ENCODE assay signal across 8 cellular contexts in the genomic region with DNA sequence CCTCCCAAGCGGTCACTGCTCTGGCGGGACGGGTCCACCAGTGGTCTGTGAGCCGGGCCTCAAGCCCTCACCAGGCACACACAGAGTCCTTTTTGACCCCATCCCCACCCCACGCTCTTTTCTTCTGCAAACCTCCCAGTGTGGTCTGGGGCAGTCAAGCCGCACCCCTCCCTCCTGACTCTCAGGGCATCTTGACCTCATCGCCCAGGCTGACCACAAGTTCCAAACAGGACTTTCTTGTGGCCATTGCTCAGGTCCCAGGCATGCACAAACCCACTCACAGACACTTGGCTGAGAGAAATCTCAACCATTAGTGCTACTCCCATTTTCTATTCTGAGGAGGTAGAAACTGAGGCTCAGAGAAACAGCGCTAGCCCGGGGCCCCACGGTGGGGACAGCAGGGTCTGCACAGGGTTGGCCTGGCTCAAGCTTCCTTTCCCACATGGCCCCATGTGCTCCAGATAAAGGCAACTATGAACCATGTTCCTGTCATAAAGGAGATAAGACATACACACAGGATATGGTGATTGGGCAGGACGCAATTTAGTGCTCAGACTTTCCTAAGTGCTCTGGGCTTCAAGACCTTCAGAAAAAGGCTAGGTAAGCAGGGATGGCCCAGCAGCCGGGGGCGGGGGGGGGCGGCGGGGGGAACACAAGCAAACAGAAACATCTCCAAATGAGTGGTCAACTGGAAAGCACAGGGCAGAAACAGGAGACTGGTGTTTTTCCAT.
DNase-seq lines count a peak whose midpoint lies in the region; ATAC-seq and TF ChIP-seq lines count a peak whose summit lies in the region.

No MANE protein-coding gene starts in this region.

- H3K4me1 ChIP-seq in heart right ventricle = peaks cover 24 to 94% (median 78%) of the 10 kb centered on the region in 9 donors

- H3K4me1 Mint-ChIP-seq in activated T-cell treated with anti-CD3 and anti-CD28 coated beads, Interleukin-2, amount 50 U/mL, for 24 hours (ENCODE audit: low read depth) = peaks cover 48% of the 10 kb centered on the region
- peaks cover 57% of the 10 kb centered on the region for H3K4me1 Mint-ChIP-seq in activated CD8-positive, alpha-beta T cell treated with anti-CD3 and anti-CD28 coated beads, Interleukin-2, amount 10 ng/mL, durations not matched to agents 7 days and 5 days (ENCODE audit: low read depth)
- peaks cover 49 to 63% of the 10 kb centered on the region in 2 donors for H3K4me1 Mint-ChIP-seq in stimulated activated naive B cell treated with anti-CD40 and anti-IgM and Interleukin-4, amounts not matched to agents 10 μg/mL and 1 μg/mL and 100 μg/mL, for 72 hours
- H3K4me1 Mint-ChIP-seq in activated CD4-positive, alpha-beta memory T cell treated with anti-CD3 and anti-CD28 coated beads, Interleukin-2, amount 10 ng/mL, durations not matched to agents 7 days and 5 days = peaks cover 12% of the 10 kb centered on the region

- CTCF ChIA-PET in activated CD8-positive, alpha-beta T cell treated with anti-CD3 and anti-CD28 coated beads, Interleukin-2, amount 10 ng/mL, durations not matched to agents 7 days and 5 days (lab: Charles Lee) = no interaction called here
- CTCF ChIA-PET in activated CD4-positive, alpha-beta memory T cell treated with anti-CD3 and anti-CD28 coated beads, Interleukin-2, amount 10 ng/mL, durations not matched to agents 7 days and 5 days (lab: Charles Lee) = no interaction called here

- H3K27ac Mint-ChIP-seq in activated T-cell treated with anti-CD3 and anti-CD28 coated beads, Interleukin-2, amount 50 U/mL, for 24 hours = peak overlapping the region; percentile 19
- peak overlapping the region; percentile 54 for H3K27ac Mint-ChIP-seq in activated CD8-positive, alpha-beta T cell treated with anti-CD3 and anti-CD28 coated beads, Interleukin-2, amount 10 ng/mL, durations not matched to agents 7 days and 5 days
- peak overlapping the region; percentile 84 for H3K27ac Mint-ChIP-seq in stimulated activated naive B cell treated with anti-CD40 and anti-IgM and Interleukin-4, amounts not matched to agents 10 μg/mL and 1 μg/mL and 100 μg/mL, for 72 hours
- H3K27ac Mint-ChIP-seq in activated CD4-positive, alpha-beta memory T cell treated with anti-CD3 and anti-CD28 coated beads, Interleukin-2, amount 10 ng/mL, durations not matched to agents 7 days and 5 days = no peak overlapping the region

- TF ChIP-seq CTCF in heart right ventricle (IDR thresholded peaks at IDR 0.05) = no peak

- H3K27me3 Mint-ChIP-seq in activated T-cell treated with anti-CD3 and anti-CD28 coated beads, Interleukin-2, amount 50 U/mL, for 24 hours = no peaks in the 10 kb centered on the region
- H3K27me3 Mint-ChIP-seq in activated CD8-positive, alpha-beta T cell treated with anti-CD3 and anti-CD28 coated beads, Interleukin-2, amount 10 ng/mL, durations not matched to agents 7 days and 5 days (ENCODE audit: low read depth) = no peaks in the 10 kb centered on the region
- no peaks in the 10 kb centered on the region for H3K27me3 Mint-ChIP-seq in stimulated activated naive B cell treated with anti-CD40 and anti-IgM and Interleukin-4, amounts not matched to agents 10 μg/mL and 1 μg/mL and 100 μg/mL, for 72 hours
- H3K27me3 Mint-ChIP-seq in activated CD4-positive, alpha-beta memory T cell treated with anti-CD3 and anti-CD28 coated beads, Interleukin-2, amount 10 ng/mL, durations not matched to agents 7 days and 5 days = no peaks in the 10 kb centered on the region

- H3K4me3 Mint-ChIP-seq in activated T-cell treated with anti-CD3 and anti-CD28 coated beads, Interleukin-2, amount 50 U/mL, for 24 hours = no peak overlapping the region
- H3K4me3 Mint-ChIP-seq in activated CD8-positive, alpha-beta T cell treated with anti-CD3 and anti-CD28 coated beads, Interleukin-2, amount 10 ng/mL, durations not matched to agents 7 days and 5 days = no peak overlapping the region
- no peak overlapping the region for H3K4me3 Mint-ChIP-seq in stimulated activated naive B cell treated with anti-CD40 and anti-IgM and Interleukin-4, amounts not matched to agents 10 μg/mL and 1 μg/mL and 100 μg/mL, for 72 hours
- H3K4me3 Mint-ChIP-seq in activated CD4-positive, alpha-beta memory T cell treated with anti-CD3 and anti-CD28 coated beads, Interleukin-2, amount 10 ng/mL, durations not matched to agents 7 days and 5 days = no peak overlapping the region

- no peak for ATAC-seq in activated CD8-positive, alpha-beta T cell treated with anti-CD3 and anti-CD28 coated beads, Interleukin-2, amount 10 ng/mL, durations not matched to agents 7 days and 5 days
- ATAC-seq in heart right ventricle = peak in 4 of 8 donors; percentile 18 to 27 (median 26)
- no peak for ATAC-seq in stimulated activated naive B cell treated with anti-CD40 and anti-IgM and Interleukin-4, amounts not matched to agents 10 μg/mL and 1 μg/mL and 100 μg/mL, for 72 hours (replicated peaks)

- no peaks in the 10 kb centered on the region for H3K9me3 Mint-ChIP-seq in activated T-cell treated with anti-CD3 and anti-CD28 coated beads, Interleukin-2, amount 50 U/mL, for 24 hours
- H3K9me3 Mint-ChIP-seq in activated CD8-positive, alpha-beta T cell treated with anti-CD3 and anti-CD28 coated beads, Interleukin-2, amount 10 ng/mL, durations not matched to agents 7 days and 5 days (ENCODE audit: insufficient read depth) = no peaks in the 10 kb centered on the region
- H3K9me3 Mint-ChIP-seq in stimulated activated naive B cell treated with anti-CD40 and anti-IgM and Interleukin-4, amounts not matched to agents 10 μg/mL and 1 μg/mL and 100 μg/mL, for 72 hours = no peaks in the 10 kb centered on the region
- H3K9me3 Mint-ChIP-seq in activated CD4-positive, alpha-beta memory T cell treated with anti-CD3 and anti-CD28 coated beads, Interleukin-2, amount 10 ng/mL, durations not matched to agents 7 days and 5 days = no peaks in the 10 kb centered on the region

- H3K4me3 ChIP-seq in heart right ventricle = no peak overlapping the region
- H3K4me3 ChIP-seq in H7 (ENCODE audit: insufficient read depth, low read depth, low read length) = no peak overlapping the region

- POLR2A ChIA-PET in activated CD8-positive, alpha-beta T cell treated with anti-CD3 and anti-CD28 coated beads, Interleukin-2, amount 10 ng/mL, durations not matched to agents 7 days and 5 days (lab: Charles Lee) = no interaction called here
- POLR2A ChIA-PET in activated CD4-positive, alpha-beta memory T cell treated with anti-CD3 and anti-CD28 coated beads, Interleukin-2, amount 10 ng/mL, durations not matched to agents 7 days and 5 days (lab: Charles Lee) = no interaction called here

- intact Hi-C loops in heart right ventricle (cut with DNase I) = loop anchor here in 3 of 10 donors (5.0 to 10.0 kb wide), 2 partner anchors 46 to 69 kb away; a partner anchor contains a TSS

- H3K27me3 ChIP-seq in heart right ventricle (no peaks in the 10 kb centered on the region), H7 (ENCODE audit: control insufficient read depth, insufficient read depth, low read length) (no peaks in the 10 kb centered on the region)

- peaks cover 30% of the 10 kb centered on the region for H3K36me3 Mint-ChIP-seq in activated T-cell treated with anti-CD3 and anti-CD28 coated beads, Interleukin-2, amount 50 U/mL, for 24 hours (ENCODE audit: low read depth)
- peaks cover 16% of the 10 kb centered on the region for H3K36me3 Mint-ChIP-seq in activated CD8-positive, alpha-beta T cell treated with anti-CD3 and anti-CD28 coated beads, Interleukin-2, amount 10 ng/mL, durations not matched to agents 7 days and 5 days (ENCODE audit: low read depth)
- H3K36me3 Mint-ChIP-seq in stimulated activated naive B cell treated with anti-CD40 and anti-IgM and Interleukin-4, amounts not matched to agents 10 μg/mL and 1 μg/mL and 100 μg/mL, for 72 hours = peaks cover 16 to 30% of the 10 kb centered on the region in 2 donors
- H3K36me3 Mint-ChIP-seq in activated CD4-positive, alpha-beta memory T cell treated with anti-CD3 and anti-CD28 coated beads, Interleukin-2, amount 10 ng/mL, durations not matched to agents 7 days and 5 days (ENCODE audit: low read depth) = no peaks in the 10 kb centered on the region

- H3K27ac ChIP-seq in heart right ventricle = peak overlapping the region; percentile 28 to 92 (median 80)

- WGBS in heart right ventricle, 2 donors = 69 to 70% methylated on average over 15 of the region's 15 CpGs

- H3K9me3 ChIP-seq in heart right ventricle = no peaks in the 10 kb centered on the region

- DNase-seq in activated T-cell treated with anti-CD3 and anti-CD28 coated beads, Interleukin-2, amount 50 U/mL, for 24 hours = no peak
- DNase-seq in activated T-cell treated with anti-CD3 and anti-CD28 coated beads for 4 hours (no peak), heart right ventricle (no peak), H7 (no peak), ecto neural progenitor cell (ENCODE audit: low spot score) (no peak)
- no peak for DNase-seq in activated CD8-positive, alpha-beta T cell treated with anti-CD3 and anti-CD28 coated beads, Interleukin-2, amount 10 ng/mL, durations not matched to agents 7 days and 5 days
- no peak for DNase-seq in stimulated activated naive B cell treated with anti-CD40 and anti-IgM and Interleukin-4, amounts not matched to agents 10 μg/mL and 1 μg/mL and 100 μg/mL, for 72 hours
- DNase-seq in activated CD4-positive, alpha-beta memory T cell treated with anti-CD3 and anti-CD28 coated beads, Interleukin-2, amount 10 ng/mL, durations not matched to agents 7 days and 5 days = no peak

- H3K36me3 ChIP-seq in heart right ventricle (no peaks in the 10 kb centered on the region), H7 (replicated peaks; ENCODE audit: control insufficient read depth, insufficient read depth, low read length) (no peaks in the 10 kb centered on the region)
